In genomic region chr7:44378744-44379143, GRCh38 we compare ENCODE assay signal across 11 cellular contexts. TPM values are rescaled to one million over a fixed set of nuclear protein-coding genes. Genes with fewer than 3 reads are reported as not detected.
DNase-seq lines count a peak whose midpoint lies in the region; ATAC-seq and TF ChIP-seq lines count a peak whose summit lies in the region.
"Had no signal": no experiment of that assay in that cellular context is flagged by ENCODE, and none has a peak within 500 bp of the region (broad histone marks: within the 10 kb centered on the region; RNA-seq: fewer than 3 reads in every experiment).

No MANE protein-coding gene starts in this region.

- H3K27me3 Mint-ChIP-seq in activated CD8-positive, alpha-beta memory T cell treated with anti-CD3 and anti-CD28 coated beads, Interleukin-2, amount 10 ng/mL, durations not matched to agents 7 days and 5 days: no peaks in the 10 kb centered on the region
- peaks cover 0 to 4% of the 10 kb centered on the region in 2 donors for H3K27me3 Mint-ChIP-seq in stimulated activated naive B cell treated with anti-CD40 and anti-IgM and Interleukin-4, amounts not matched to agents 10 μg/mL and 1 μg/mL and 100 μg/mL, for 72 hours
- H3K27me3 Mint-ChIP-seq: activated CD4-positive, alpha-beta memory T cell treated with anti-CD3 and anti-CD28 coated beads for 36 hours; B cell had no signal

- CTCF ChIA-PET in activated CD8-positive, alpha-beta memory T cell treated with anti-CD3 and anti-CD28 coated beads, Interleukin-2, amount 10 ng/mL, durations not matched to agents 7 days and 5 days (lab: Charles Lee): interaction anchor here (1.4 kb wide), 1 partner anchor 18 kb away, joined by 3 read pairs; no protein-coding TSS in a partner anchor

- H3K4me1 Mint-ChIP-seq in activated CD8-positive, alpha-beta memory T cell treated with anti-CD3 and anti-CD28 coated beads, Interleukin-2, amount 10 ng/mL, durations not matched to agents 7 days and 5 days: peaks cover 5% of the 10 kb centered on the region
- peaks cover 21 to 22% of the 10 kb centered on the region in 2 donors for H3K4me1 Mint-ChIP-seq in stimulated activated naive B cell treated with anti-CD40 and anti-IgM and Interleukin-4, amounts not matched to agents 10 μg/mL and 1 μg/mL and 100 μg/mL, for 72 hours

- H3K9me3 Mint-ChIP-seq in activated CD8-positive, alpha-beta memory T cell treated with anti-CD3 and anti-CD28 coated beads, Interleukin-2, amount 10 ng/mL, durations not matched to agents 7 days and 5 days (ENCODE audit: low read depth): no peaks in the 10 kb centered on the region
- H3K9me3 Mint-ChIP-seq in stimulated activated naive B cell treated with anti-CD40 and anti-IgM and Interleukin-4, amounts not matched to agents 10 μg/mL and 1 μg/mL and 100 μg/mL, for 72 hours: no peaks in the 10 kb centered on the region
- H3K9me3 Mint-ChIP-seq: activated CD4-positive, alpha-beta memory T cell treated with anti-CD3 and anti-CD28 coated beads for 36 hours had no signal

- peak overlapping the region; percentile 98 for H3K27ac ChIP-seq in RWPE2 (ENCODE audit: poor library complexity, severe bottlenecking)

- no peak overlapping the region for H3K27ac Mint-ChIP-seq in activated CD8-positive, alpha-beta memory T cell treated with anti-CD3 and anti-CD28 coated beads, Interleukin-2, amount 10 ng/mL, durations not matched to agents 7 days and 5 days
- H3K27ac Mint-ChIP-seq in stimulated activated naive B cell treated with anti-CD40 and anti-IgM and Interleukin-4, amounts not matched to agents 10 μg/mL and 1 μg/mL and 100 μg/mL, for 72 hours: peak overlapping the region; percentile 31
- H3K27ac Mint-ChIP-seq: activated CD4-positive, alpha-beta memory T cell treated with anti-CD3 and anti-CD28 coated beads for 36 hours; B cell had no signal

- ATAC-seq in activated CD8-positive, alpha-beta memory T cell treated with anti-CD3 and anti-CD28 coated beads, Interleukin-2, amount 10 ng/mL, durations not matched to agents 7 days and 5 days: no peak
- peak; percentile 86 for ATAC-seq in RWPE2 (ENCODE audit: low read depth)
- ATAC-seq in stimulated activated naive B cell treated with anti-CD40 and anti-IgM and Interleukin-4, amounts not matched to agents 10 μg/mL and 1 μg/mL and 100 μg/mL, for 72 hours (replicated peaks): no peak
- ATAC-seq in HG03159 (IDR thresholded peaks at IDR 0.05; ENCODE audit: unreplicated experiment): no peak
- no peak for ATAC-seq in HG03354 (IDR thresholded peaks at IDR 0.05; ENCODE audit: poor library complexity, severe bottlenecking, unreplicated experiment)

- H3K27me3 ChIP-seq in RWPE2 (ENCODE audit: insufficient read depth, poor library complexity, severe bottlenecking): no peaks in the 10 kb centered on the region

- H3K9me3 ChIP-seq in RWPE2 (ENCODE audit: severe bottlenecking): no peaks in the 10 kb centered on the region

- no peak overlapping the region for H3K4me3 Mint-ChIP-seq in activated CD8-positive, alpha-beta memory T cell treated with anti-CD3 and anti-CD28 coated beads, Interleukin-2, amount 10 ng/mL, durations not matched to agents 7 days and 5 days
- H3K4me3 Mint-ChIP-seq in stimulated activated naive B cell treated with anti-CD40 and anti-IgM and Interleukin-4, amounts not matched to agents 10 μg/mL and 1 μg/mL and 100 μg/mL, for 72 hours: no peak overlapping the region
- H3K4me3 Mint-ChIP-seq: activated CD4-positive, alpha-beta memory T cell treated with anti-CD3 and anti-CD28 coated beads for 36 hours; B cell had no signal

- H3K4me1 ChIP-seq in RWPE2 (ENCODE audit: insufficient read depth, poor library complexity, severe bottlenecking): peaks cover 37% of the 10 kb centered on the region

- no peaks in the 10 kb centered on the region for H3K36me3 Mint-ChIP-seq in activated CD8-positive, alpha-beta memory T cell treated with anti-CD3 and anti-CD28 coated beads, Interleukin-2, amount 10 ng/mL, durations not matched to agents 7 days and 5 days
- peaks cover 11 to 21% of the 10 kb centered on the region in 2 donors for H3K36me3 Mint-ChIP-seq in stimulated activated naive B cell treated with anti-CD40 and anti-IgM and Interleukin-4, amounts not matched to agents 10 μg/mL and 1 μg/mL and 100 μg/mL, for 72 hours
- H3K36me3 Mint-ChIP-seq: activated CD4-positive, alpha-beta memory T cell treated with anti-CD3 and anti-CD28 coated beads for 36 hours had no signal

- no peaks in the 10 kb centered on the region for H3K36me3 ChIP-seq in RWPE2 (ENCODE audit: low read depth)

- peak; percentile 16 for DNase-seq in activated CD8-positive, alpha-beta memory T cell treated with anti-CD3 and anti-CD28 coated beads, Interleukin-2, amount 10 ng/mL, durations not matched to agents 7 days and 5 days
- no peak for DNase-seq in activated CD8-positive, alpha-beta memory T cell treated with anti-CD3 and anti-CD28 coated beads, Interleukin-2, amount 50 U/mL, for 4 hours
- DNase-seq in RWPE2 (ENCODE audit: low spot score) (peak; percentile 84), fibroblast of gingiva (ENCODE audit: low read depth) (peak; percentile 57)
- DNase-seq in stimulated activated naive B cell treated with anti-CD40 and anti-IgM and Interleukin-4, amounts not matched to agents 10 μg/mL and 1 μg/mL and 100 μg/mL, for 72 hours: no peak
- no peak for DNase-seq in stimulated activated naive CD4-positive, alpha-beta T cell (lab: John Stamatoyannopoulos, UW)
- DNase-seq: activated CD4-positive, alpha-beta memory T cell treated with anti-CD3 and anti-CD28 coated beads for 36 hours; NCI-H1105 had no signal

- TF ChIP-seq CTCF in RWPE2 (IDR thresholded peaks at IDR 0.05; ENCODE audit: poor library complexity, severe bottlenecking): no peak

- H3K4me3 ChIP-seq in RWPE2 (ENCODE audit: severe bottlenecking): no peak overlapping the region

RNA-seq across cellular contexts. Expression of gene CAMK2B, which starts 53.4 kb away (rescaled TPM):
- total RNA-seq in activated CD8-positive, alpha-beta memory T cell treated with anti-CD3 and anti-CD28 coated beads, Interleukin-2, amount 10 ng/mL, durations not matched to agents 7 days and 5 days: under 1 TPM in 1 of 2 experiments, not detected in 1; 0.63 TPM
- total RNA-seq: B cell had no signal

Comparison
In these comparisons a context has a peak if more than half of its experiments do, and no peak if none do; other contexts are left out.
1. DNase-seq: peak in activated CD8-positive, alpha-beta memory T cell treated with anti-CD3 and anti-CD28 coated beads, Interleukin-2, amount 10 ng/mL, durations not matched to agents 7 days and 5 days (single experiment), RWPE2 (single experiment) and fibroblast of gingiva (single experiment); none in activated CD8-positive, alpha-beta memory T cell treated with anti-CD3 and anti-CD28 coated beads, Interleukin-2, amount 50 U/mL, for 4 hours (single experiment), stimulated activated naive B cell treated with anti-CD40 and anti-IgM and Interleukin-4, amounts not matched to agents 10 μg/mL and 1 μg/mL and 100 μg/mL, for 72 hours (single experiment) and stimulated activated naive CD4-positive, alpha-beta T cell (0 of 6).